ENCODE assay signal across 1 cellular context in the genomic region with DNA sequence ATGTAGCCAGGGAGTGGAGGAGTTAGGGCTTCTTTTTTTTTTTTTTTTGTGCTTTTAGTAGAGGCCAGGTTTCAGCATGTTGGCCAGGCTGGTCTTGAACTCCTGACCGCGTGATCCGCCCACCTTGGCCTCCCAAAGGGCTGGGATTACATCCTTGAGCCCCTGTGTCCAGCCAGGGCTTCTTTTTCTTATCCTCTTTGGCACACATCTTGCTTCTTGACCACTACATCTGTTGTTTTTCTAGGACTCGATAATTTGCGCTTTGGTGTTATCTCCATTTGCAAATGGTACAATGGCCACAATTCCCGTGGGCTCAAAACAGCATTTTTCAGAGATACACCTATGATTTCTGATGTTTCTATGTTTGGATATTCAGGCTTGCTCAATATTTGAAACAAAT.
TF ChIP-seq lines count a peak whose summit lies in the region.

No MANE protein-coding gene starts in this region.

TF ChIP-seq in GM12878, 131 proteins besides CTCF, POLR2A, EP300 and RAD21:
- 0 out of 2 replicates have a peak, but pooled peaks have one; percentile 40 for TF ChIP-seq ZBTB33 (IDR thresholded peaks at IDR 0.05)
- no peak for TF ChIP-seq CREB1 (IDR thresholded peaks at IDR 0.05; ENCODE audit: low read depth)
